In genomic region chr6:33117826-33118277, GRCh38 we compare ENCODE assay signal across 1 cellular context.
TF ChIP-seq lines count a peak whose summit lies in the region.

No MANE protein-coding gene starts in this region.

TF ChIP-seq in neural cell, 6 proteins besides CTCF, POLR2A, EP300 and RAD21 (continued from another document):
- TF ChIP-seq REST (IDR thresholded peaks at IDR 0.05; ENCODE audit: borderline replicate concordance) (no peak), TAF1 (IDR thresholded peaks at IDR 0.05; ENCODE audit: low read depth) (no peak), MXI1 (conservative IDR thresholded peaks at IDR 0.05; ENCODE audit: poor library complexity, severe bottlenecking) (peak; percentile 86)
